In genomic region chr18:58263733-58264469, GRCh38 we compare ENCODE assay signal across 12 cellular contexts.
DNase-seq lines count a peak whose midpoint lies in the region; ATAC-seq, FAIRE-seq and TF ChIP-seq lines count a peak whose summit lies in the region.
"Had no signal": no experiment of that assay in that cellular context is flagged by ENCODE, and none has a peak within 500 bp of the region (broad histone marks: within the 10 kb centered on the region; RNA-seq: fewer than 3 reads in every experiment).

No MANE protein-coding gene starts in this region.

- no peaks in the 10 kb centered on the region for H4K20me1 ChIP-seq in PC-3 (ENCODE audit: low read length)

- no peaks in the 10 kb centered on the region for H3K27me3 Mint-ChIP-seq in osteocyte (ENCODE audit: unreplicated experiment)

- TF ChIP-seq CTCF in D721Med (IDR thresholded peaks at IDR 0.05; ENCODE audit: insufficient read depth, missing control alignments) (no peak), PC-3 (conservative IDR thresholded peaks at IDR 0.05; ENCODE audit: low read depth, low read length) (no peak), fibroblast of mammary gland (conservative IDR thresholded peaks at IDR 0.05; ENCODE audit: control insufficient read depth, insufficient read depth, low read depth, low read length) (no peak), osteocyte (IDR thresholded peaks at IDR 0.05) (no peak), BE2C (IDR thresholded peaks at IDR 0.05; ENCODE audit: low read depth, low read length) (no peak)

- no peak overlapping the region for H2AFZ ChIP-seq in PC-3 (ENCODE audit: low read length)

- H3K9me2 ChIP-seq in PC-3 (replicated peaks; ENCODE audit: low read length) = no peaks in the 10 kb centered on the region

- peak; percentile 98 for FAIRE-seq in D721Med (lab: Jason Lieb, UNC)
- FAIRE-seq: endometrium had no signal

- POLR2A ChIA-PET in PC-3 (lab: Charles Lee; ENCODE audit: unreplicated experiment) = interaction anchor here (0.7 kb wide), 1 partner anchor 56 kb away, joined by 12 read pairs; no protein-coding TSS in a partner anchor

- peaks cover 7% of the 10 kb centered on the region for H3F3A ChIP-seq in PC-3 (ENCODE audit: low read length, unreplicated experiment)

- H3K27ac ChIP-seq in PC-3 (ENCODE audit: low read length) = peak overlapping the region; percentile 85
- H3K27ac ChIP-seq: ascending aorta had no signal

- H3K9me3 Mint-ChIP-seq in osteocyte (ENCODE audit: unreplicated experiment) = no peaks in the 10 kb centered on the region

- peaks cover 78% of the 10 kb centered on the region for H3K79me2 ChIP-seq in PC-3 (ENCODE audit: low read length)

- CTCF ChIA-PET in PC-3 (lab: Charles Lee) = interaction anchor here (1.0 kb wide), 1 partner anchor 58 kb away, joined by 3 read pairs; no protein-coding TSS in a partner anchor

- H3K4me1 ChIP-seq in PC-3 (ENCODE audit: insufficient read depth, low read length) (peaks cover 60% of the 10 kb centered on the region), BE2C (no peaks in the 10 kb centered on the region)
- H3K4me1 ChIP-seq: ascending aorta had no signal

- H3K4me3 Mint-ChIP-seq in osteocyte (ENCODE audit: unreplicated experiment) = peak overlapping the region; percentile 40

- H3K4me3 ChIP-seq in PC-3 (ENCODE audit: low read length) (peak overlapping the region; percentile 56), fibroblast of mammary gland (ENCODE audit: control insufficient read depth, low read depth, low read length) (no peak overlapping the region), BE2C (ENCODE audit: low read depth, low read length) (no peak overlapping the region)
- H3K4me3 ChIP-seq: ascending aorta had no signal

- ATAC-seq in PC-3 = 0 out of 2 replicates have a peak, but pooled peaks have one; percentile 4
- ATAC-seq in GM19463 (IDR thresholded peaks at IDR 0.05; ENCODE audit: unreplicated experiment) = no peak

- no peak for DNase-seq in D721Med (ENCODE audit: insufficient read length, low spot score)
- peak; percentile 49 for DNase-seq in PC-3
- peak; percentile 25 for DNase-seq in fibroblast of mammary gland (ENCODE audit: low read depth)
- no peak for DNase-seq in osteocyte (ENCODE audit: extremely low spot score, unreplicated experiment)
- no peak for DNase-seq in ecto neural progenitor cell (ENCODE audit: low spot score)
- DNase-seq in middle frontal gyrus (ENCODE audit: extremely low spot score, low spot score) = no peak
- no peak for DNase-seq in BE2C
- DNase-seq: activated CD8-positive, alpha-beta memory T cell treated with anti-CD3 and anti-CD28 coated beads, Interleukin-2, amount 50 U/mL, for 4 hours; AML-193 had no signal

- intact Hi-C loops in PC-3 (cut with micrococcal nuclease) = loop anchor here (1.0 to 5.0 kb wide), 3 partner anchors 40 to 77 kb away; no protein-coding TSS in a partner anchor

- peak overlapping the region; percentile 81 for H3K4me2 ChIP-seq in PC-3 (ENCODE audit: low read length)

- H3K27me3 ChIP-seq in PC-3 (ENCODE audit: low read length) (no peaks in the 10 kb centered on the region), BE2C (no peaks in the 10 kb centered on the region)
- H3K27me3 ChIP-seq: ascending aorta had no signal

- H3K27ac Mint-ChIP-seq in osteocyte (ENCODE audit: unreplicated experiment) = peak overlapping the region; percentile 77

- BruUV-seq in PC-3 (replicated peaks; lab: Mats Ljungman, UMichigan) = no TSS peak

- H3K4me1 Mint-ChIP-seq in osteocyte (ENCODE audit: unreplicated experiment) = peaks cover 53% of the 10 kb centered on the region

- H3K36me3 ChIP-seq in PC-3 (ENCODE audit: low read depth, low read length) = peaks cover 3% of the 10 kb centered on the region; the same call in 1 of the 2 replicates
- H3K36me3 ChIP-seq in BE2C = no peaks in the 10 kb centered on the region
- H3K36me3 ChIP-seq: ascending aorta had no signal

- H3K9ac ChIP-seq in PC-3 (ENCODE audit: low read length) = peak overlapping the region; percentile 32

- H3K36me3 Mint-ChIP-seq in osteocyte (ENCODE audit: unreplicated experiment) = no peaks in the 10 kb centered on the region

- H3K9me3 ChIP-seq in PC-3 (ENCODE audit: low read length) = no peaks in the 10 kb centered on the region
- H3K9me3 ChIP-seq in BE2C = no peaks in the 10 kb centered on the region
- H3K9me3 ChIP-seq: ascending aorta had no signal

Comparison
In these comparisons a context has a peak if more than half of its experiments do, and no peak if none do; other contexts are left out.
1. DNase-seq: peak in PC-3 (single experiment) and fibroblast of mammary gland (single experiment); none in D721Med (single experiment), osteocyte (single experiment), ecto neural progenitor cell (single experiment), middle frontal gyrus (single experiment) and BE2C (single experiment).